16 cellular contexts compared by ENCODE assay signal in the genomic region with DNA sequence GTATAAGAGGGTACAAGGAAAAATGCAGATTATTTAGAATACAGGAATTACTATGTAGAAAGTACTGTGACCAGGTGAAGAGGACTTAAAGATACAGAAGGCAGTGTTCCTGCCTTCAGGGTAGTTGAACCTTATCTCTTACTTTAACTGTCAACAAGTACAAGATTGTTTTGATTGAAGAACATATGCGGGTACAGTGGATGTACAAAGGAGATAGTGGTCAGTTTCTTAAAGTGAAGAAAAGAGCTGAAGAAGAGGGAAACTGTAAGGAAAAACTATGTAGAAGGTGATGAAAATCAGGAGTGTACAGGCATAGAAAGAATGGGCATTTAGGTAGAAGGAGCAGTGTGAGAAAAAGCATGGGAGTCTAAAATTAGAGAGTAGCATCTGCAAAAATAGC. TPM values are rescaled to one million over a fixed set of nuclear protein-coding genes. Genes with fewer than 3 reads are reported as not detected.
DNase-seq lines count a peak whose midpoint lies in the region; ATAC-seq, FAIRE-seq and TF ChIP-seq lines count a peak whose summit lies in the region.
"Had no signal": no experiment of that assay in that cellular context is flagged by ENCODE, and none has a peak within 500 bp of the region (broad histone marks: within the 10 kb centered on the region; RNA-seq: fewer than 3 reads in every experiment).

No MANE protein-coding gene starts in this region.

- H3K9ac ChIP-seq in kidney (ENCODE audit: low read length in 2 of 2) = no peak overlapping the region

- H3K36me3 ChIP-seq in GM06990 (ENCODE audit: control insufficient read depth, insufficient read depth, low read length) (peaks cover 1% of the 10 kb centered on the region), kidney (ENCODE audit: control insufficient read depth in 1 of 2, insufficient read depth in 2 of 2, low read length in 2 of 2) (peaks cover 0 to 5% of the 10 kb centered on the region in 2 donors)

- H3K4me1 Mint-ChIP-seq in activated CD8-positive, alpha-beta T cell treated with anti-CD3 and anti-CD28 coated beads, Interleukin-2, amount 10 ng/mL, durations not matched to agents 7 days and 5 days (ENCODE audit: low read depth) = peaks cover 27% of the 10 kb centered on the region

- peaks cover 4 to 8% of the 10 kb centered on the region in 2 donors for H3K4me1 ChIP-seq in kidney (ENCODE audit: control insufficient read depth in 1 of 2, insufficient read depth in 1 of 2, low read depth in 1 of 2, low read length in 2 of 2)

- CTCF ChIA-PET in activated CD8-positive, alpha-beta T cell treated with anti-CD3 and anti-CD28 coated beads, Interleukin-2, amount 10 ng/mL, durations not matched to agents 7 days and 5 days (lab: Charles Lee) = interaction anchor here (0.8 to 0.9 kb wide), 2 partner anchors 39 to 121 kb away, joined by 3 read pairs; no protein-coding TSS in a partner anchor

- peaks cover 41% of the 10 kb centered on the region for H3K36me3 Mint-ChIP-seq in activated CD8-positive, alpha-beta T cell treated with anti-CD3 and anti-CD28 coated beads, Interleukin-2, amount 10 ng/mL, durations not matched to agents 7 days and 5 days (ENCODE audit: low read depth)

- peak overlapping the region; percentile 86 for H3K27ac Mint-ChIP-seq in activated CD8-positive, alpha-beta T cell treated with anti-CD3 and anti-CD28 coated beads, Interleukin-2, amount 10 ng/mL, durations not matched to agents 7 days and 5 days

- H3K4me3 Mint-ChIP-seq in activated CD8-positive, alpha-beta T cell treated with anti-CD3 and anti-CD28 coated beads, Interleukin-2, amount 10 ng/mL, durations not matched to agents 7 days and 5 days = no peak overlapping the region
- H3K4me3 Mint-ChIP-seq: memory B cell had no signal

- POLR2A ChIA-PET in activated CD8-positive, alpha-beta T cell treated with anti-CD3 and anti-CD28 coated beads, Interleukin-2, amount 10 ng/mL, durations not matched to agents 7 days and 5 days (lab: Charles Lee) = no interaction called here

- H3K9me3 ChIP-seq in kidney (ENCODE audit: control insufficient read depth in 1 of 2, low read length in 2 of 2) = no peaks in the 10 kb centered on the region

- H3K27ac ChIP-seq in 22Rv1 (peak overlapping the region; percentile 92; the same call in 1 of the 2 replicates), kidney (ENCODE audit: low read depth in 2 of 2, low read length in 2 of 2) (no peak overlapping the region)

- no peak for FAIRE-seq in kidney (lab: Jason Lieb, UNC)

- H3K4me3 ChIP-seq in GM06990 (replicated peaks; ENCODE audit: low read depth, low read length) = peak overlapping the region; percentile 92; the same call in 1 of the 2 replicates
- H3K4me3 ChIP-seq in kidney (ENCODE audit: low read length in 2 of 2) = peak overlapping the region; percentile 7 to 18

- intact Hi-C loops in kidney (cut with DNase I) = no loop called here

- TF ChIP-seq CTCF in 22Rv1 (IDR thresholded peaks at IDR 0.05) (no peak), GM06990 (IDR thresholded peaks at IDR 0.05; ENCODE audit: insufficient read depth, low read length, poor library complexity, severe bottlenecking) (no peak), kidney (IDR thresholded peaks at IDR 0.05; ENCODE audit: borderline replicate concordance, extremely low read depth, insufficient read depth) (no peak)

- H3K27me3 ChIP-seq in GM06990 (replicated peaks; ENCODE audit: control insufficient read depth, insufficient read depth, low read length) = no peaks in the 10 kb centered on the region

- no peaks in the 10 kb centered on the region for H3K9me3 Mint-ChIP-seq in activated CD8-positive, alpha-beta T cell treated with anti-CD3 and anti-CD28 coated beads, Interleukin-2, amount 10 ng/mL, durations not matched to agents 7 days and 5 days (ENCODE audit: insufficient read depth)
- H3K9me3 Mint-ChIP-seq: memory B cell had no signal

- ATAC-seq in activated CD8-positive, alpha-beta T cell treated with anti-CD3 and anti-CD28 coated beads, Interleukin-2, amount 10 ng/mL, durations not matched to agents 7 days and 5 days = no peak
- no peak for ATAC-seq in HG02798 (IDR thresholded peaks at IDR 0.05; ENCODE audit: poor library complexity, unreplicated experiment)
- no peak for ATAC-seq in HG03520 (IDR thresholded peaks at IDR 0.05; ENCODE audit: unreplicated experiment)

- H3K27me3 Mint-ChIP-seq in activated CD8-positive, alpha-beta T cell treated with anti-CD3 and anti-CD28 coated beads, Interleukin-2, amount 10 ng/mL, durations not matched to agents 7 days and 5 days (ENCODE audit: low read depth) = peaks cover 7% of the 10 kb centered on the region

- DNase-seq in GM06990 (ENCODE audit: extremely low read depth, insufficient read length) (no peak), kidney (no peak), superior temporal gyrus (ENCODE audit: extremely low spot score) (no peak)
- DNase-seq in activated CD8-positive, alpha-beta T cell treated with anti-CD3 and anti-CD28 coated beads, Interleukin-2, amount 10 ng/mL, durations not matched to agents 7 days and 5 days = no peak
- DNase-seq in stimulated activated CD4-positive, alpha-beta T cell treated with anti-CD3 and anti-CD28 coated beads, Interleukin-4, amount 100 ng/mL, for 24 hours = no peak
- DNase-seq: AML-193; amygdala; dermis blood vessel endothelial cell; DMS79 treated with DMSO at 0.1 percent for 48 hours; NCI-H1694; NCI-H526; stimulated activated CD8-positive, alpha-beta memory T cell treated with anti-CD3 and anti-CD28 coated beads, Interleukin-4, amount 100 ng/mL, for 48 hours had no signal

RNA-seq across cellular contexts. Expression of a gene that starts 2.2 kb away (rescaled TPM):
- 10 to 100 TPM; 48.6 to 51.2 TPM for total RNA-seq in activated CD8-positive, alpha-beta T cell treated with anti-CD3 and anti-CD28 coated beads, Interleukin-2, amount 10 ng/mL, durations not matched to agents 7 days and 5 days
- 64.3 TPM for total RNA-seq in kidney
- polyA plus RNA-seq in kidney (ENCODE audit: insufficient read depth, low read depth, low replicate concordance) = 59.5 TPM
